In the genomic region with DNA sequence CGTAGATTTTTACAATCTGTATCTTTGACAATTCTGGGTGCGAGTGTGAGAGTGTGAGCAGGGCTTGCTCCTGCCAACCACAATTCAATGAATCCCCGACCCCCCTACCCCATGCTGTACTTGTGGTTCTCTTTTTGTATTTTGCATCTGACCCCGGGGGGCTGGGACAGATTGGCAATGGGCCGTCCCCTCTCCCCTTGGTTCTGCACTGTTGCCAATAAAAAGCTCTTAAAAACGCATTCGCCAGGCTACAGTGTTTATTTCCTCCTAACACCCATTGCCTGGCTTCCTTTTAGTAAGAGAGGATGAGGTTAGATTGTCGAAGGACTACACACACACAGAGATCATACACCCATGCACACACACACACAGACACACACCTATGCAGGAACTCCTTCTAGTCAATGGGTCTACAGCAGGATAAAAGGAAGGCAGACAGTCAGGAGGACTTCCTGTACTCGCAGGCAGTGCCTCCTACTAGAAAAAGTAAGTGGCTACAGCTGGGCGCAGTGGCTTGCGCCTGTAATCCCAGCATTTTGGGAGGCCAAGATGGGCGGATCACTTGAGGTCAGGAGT, we compare ENCODE assay signal across 15 cellular contexts. TPM values are rescaled to one million over a fixed set of nuclear protein-coding genes. Genes with fewer than 3 reads are reported as not detected.
DNase-seq lines count a peak whose midpoint lies in the region; ATAC-seq, FAIRE-seq and TF ChIP-seq lines count a peak whose summit lies in the region.
"Had no signal": no experiment of that assay in that cellular context is flagged by ENCODE, and none has a peak within 500 bp of the region (broad histone marks: within the 10 kb centered on the region; RNA-seq: fewer than 3 reads in every experiment).

No MANE protein-coding gene starts in this region.

- ATAC-seq in K562, result no peak
- ATAC-seq in memory B cell (ENCODE audit: low read depth), result peak; percentile 4
- no peak for ATAC-seq in GM18511 (IDR thresholded peaks at IDR 0.05; ENCODE audit: unreplicated experiment)
- no peak for ATAC-seq in HG02623 (IDR thresholded peaks at IDR 0.05; ENCODE audit: unreplicated experiment)
- ATAC-seq: psoas muscle, upper lobe of right lung had no signal

- H3K27me3 Mint-ChIP-seq in CD4-positive, alpha-beta memory T cell, result peaks cover 3 to 4% of the 10 kb centered on the region in 2 donors
- peaks cover 3% of the 10 kb centered on the region for H3K27me3 Mint-ChIP-seq in memory B cell

- H3K27me3 ChIP-seq in CD4-positive, alpha-beta memory T cell (ENCODE audit: insufficient read depth, low read length), result no peaks in the 10 kb centered on the region
- H3K27me3 ChIP-seq in K562 (ENCODE audit: control insufficient read depth in 2 of 2, insufficient read depth in 2 of 2, low read length in 2 of 2), result no peaks in the 10 kb centered on the region
- H3K27me3 ChIP-seq: Peyer's patch had no signal

- no peak for TF ChIP-seq RAD21 in K562 (CRISPR knock-in tag; conservative IDR thresholded peaks at IDR 0.05 in 1 of 2, IDR thresholded peaks at IDR 0.05 in 1 of 2)

- H4K20me1 ChIP-seq in K562 (replicated peaks; ENCODE audit: control insufficient read depth, insufficient read depth, low read length), result no peaks in the 10 kb centered on the region

- CTCF ChIA-PET in CD4-positive, alpha-beta memory T cell (lab: Charles Lee; ENCODE audit: partially characterized antibody), result interaction anchor here (16.8 kb wide), 1 partner anchor 37 kb away, joined by 487 read pairs; no protein-coding TSS in a partner anchor
- CTCF ChIA-PET in K562 (lab: Yijun Ruan, JAX; ENCODE audit: low intra/inter-chr PET ratio), result interaction anchor here (6.9 kb wide), 1 partner anchor 35 kb away, joined by 179 read pairs; no protein-coding TSS in a partner anchor

- POLR2A ChIA-PET in CD4-positive, alpha-beta memory T cell (lab: Charles Lee; ENCODE audit: partially characterized antibody), result interaction anchor here (5.6 kb wide), 1 partner anchor 35 kb away, joined by 202 read pairs; no protein-coding TSS in a partner anchor
- POLR2A ChIA-PET in K562 (lab: Yijun Ruan, JAX), result interaction anchor here (0.6 kb wide), 1 partner anchor 68 kb away, joined by 3 read pairs; no protein-coding TSS in a partner anchor

- no peaks in the 10 kb centered on the region for H3K36me3 ChIP-seq in CD4-positive, alpha-beta memory T cell (ENCODE audit: insufficient read depth, low read length)
- no peaks in the 10 kb centered on the region for H3K36me3 ChIP-seq in K562 (ENCODE audit: control insufficient read depth, insufficient read depth, low read length)
- H3K36me3 ChIP-seq: Peyer's patch, upper lobe of right lung had no signal

- H3K4me1 Mint-ChIP-seq in CD4-positive, alpha-beta memory T cell, result peaks cover 28 to 79% (median 39%) of the 10 kb centered on the region in 4 donors
- peaks cover 37% of the 10 kb centered on the region for H3K4me1 Mint-ChIP-seq in memory B cell

- H3K9me3 Mint-ChIP-seq in CD4-positive, alpha-beta memory T cell, result peaks cover 0 to 80% (median 0%) of the 10 kb centered on the region in 8 donors
- H3K9me3 Mint-ChIP-seq in memory B cell, result no peaks in the 10 kb centered on the region

- TF ChIP-seq CTCF in AG09319 (IDR thresholded peaks at IDR 0.05; ENCODE audit: low read depth, low read length), result no peak
- TF ChIP-seq CTCF in K562 (IDR thresholded peaks at IDR 0.05 in 2 of 3, conservative IDR thresholded peaks at IDR 0.05 in 1 of 3; ENCODE audit: insufficient read depth in 2 of 3, low read depth in 1 of 3, low read length in 3 of 3), result no peak

- FAIRE-seq in K562 (lab: Jason Lieb, UNC), result no peak

- peak overlapping the region in 6 of 7 donors; percentile 54 to 99 (median 90) for H3K27ac Mint-ChIP-seq in CD4-positive, alpha-beta memory T cell
- H3K27ac Mint-ChIP-seq in memory B cell, result peak overlapping the region; percentile 96

- intact Hi-C loops in CD4-positive, alpha-beta memory T cell (cut with micrococcal nuclease), result no loop called here
- intact Hi-C loops in K562 (cut with micrococcal nuclease), result no loop called here

- H3K4me1 ChIP-seq in CD4-positive, alpha-beta memory T cell (ENCODE audit: insufficient read depth, low read length), result peaks cover 21% of the 10 kb centered on the region
- peaks cover 14 to 24% of the 10 kb centered on the region in 2 experiments; a peak in 4 of 5 replicates for H3K4me1 ChIP-seq in K562 (replicated peaks in 1 of 2; ENCODE audit: control insufficient read depth in 2 of 2, insufficient read depth in 2 of 2, low read length in 2 of 2)

- TF ChIP-seq EP300 in K562 (IDR thresholded peaks at IDR 0.05; ENCODE audit: low read length), result no peak

- no peak overlapping the region; a peak in 1 of 4 replicates for H3K9ac ChIP-seq in K562 (ENCODE audit: insufficient read depth in 1 of 2, low read depth in 2 of 2, low read length in 2 of 2)

- TF ChIP-seq POLR2A in K562 (conservative IDR thresholded peaks at IDR 0.05), result no peak

- in situ Hi-C loops in K562 (cut with MboI), result loop anchor here (5.0 kb wide), 1 partner anchor 33 kb away; no protein-coding TSS in a partner anchor

- H2AFZ ChIP-seq in K562 (ENCODE audit: low read depth, low read length), result no peak overlapping the region

- no peak overlapping the region for H3K4me2 ChIP-seq in K562 (ENCODE audit: insufficient read depth, low read length)

- H3K27ac ChIP-seq in CD4-positive, alpha-beta memory T cell (ENCODE audit: low read depth, low read length), result no peak overlapping the region
- no peak overlapping the region for H3K27ac ChIP-seq in K562 (ENCODE audit: extremely low read depth, low read depth, low read length)
- H3K27ac ChIP-seq: Peyer's patch, psoas muscle, upper lobe of right lung had no signal

- DNase-seq in AG09319 (ENCODE audit: extremely low read depth, low read depth) (peak; percentile 14), K562 (ENCODE audit: extremely low read depth in 1 of 4, low spot score in 3 of 4) (no peak), memory B cell (ENCODE audit: low spot score in 2 of 2) (peak; percentile 51 to 61), Kasumi-1 (lab: John Stamatoyannopoulos, UW) (no peak)
- DNase-seq in CD4-positive, alpha-beta memory T cell, result peak in 2 of 5 donors; percentile 41 to 45
- DNase-seq: activated CD4-positive, CD25-positive, alpha-beta regulatory T cell treated with anti-CD3 and anti-CD28 coated beads, Interleukin-2, amount 50 U/mL, for 72 hours; C1 segment of cervical spinal cord; kidney glomerular epithelial cell; NCI-H1436 treated with DMSO at 0.1 percent for 48 hours; NCI-H524; Peyer's patch; psoas muscle; upper lobe of right lung had no signal

- H3K79me2 ChIP-seq in K562 (ENCODE audit: control insufficient read depth, insufficient read depth, low read length), result no peaks in the 10 kb centered on the region

- H3K9me3 ChIP-seq in CD4-positive, alpha-beta memory T cell (ENCODE audit: control insufficient read depth in 1 of 2, low read length in 2 of 2), result no peaks in the 10 kb centered on the region
- H3K9me3 ChIP-seq in K562 (replicated peaks; ENCODE audit: control insufficient read depth, insufficient read depth, low read depth, low read length), result no peaks in the 10 kb centered on the region
- H3K9me3 ChIP-seq: Peyer's patch, psoas muscle, upper lobe of right lung had no signal

- peaks cover 5 to 43% of the 10 kb centered on the region in 2 donors for H3K36me3 Mint-ChIP-seq in CD4-positive, alpha-beta memory T cell
- H3K36me3 Mint-ChIP-seq in memory B cell, result peaks cover 7% of the 10 kb centered on the region

- no peak overlapping the region for H3K4me3 ChIP-seq in CD4-positive, alpha-beta memory T cell (ENCODE audit: low read length in 2 of 2)
- H3K4me3 ChIP-seq in K562, result no peak overlapping the region
- H3K4me3 ChIP-seq: Peyer's patch, psoas muscle, upper lobe of right lung had no signal

- BruUV-seq in K562 (replicated peaks; lab: Mats Ljungman, UMichigan), result no TSS peak

- WGBS in K562 (ENCODE audit: insufficient coverage, low coverage, missing lambda C conversion rate), result 65% methylated on average over 12 of the region's 12 CpGs

- H3K9me1 ChIP-seq in K562 (ENCODE audit: control insufficient read depth, insufficient read depth, low read length), result no peaks in the 10 kb centered on the region

- H3K4me3 Mint-ChIP-seq in CD4-positive, alpha-beta memory T cell, result peak overlapping the region; percentile 2 to 75 (median 48)
- H3K4me3 Mint-ChIP-seq in memory B cell, result no peak overlapping the region

RNA-seq across cellular contexts. Expression of gene FOSB, which starts 7.2 kb away (rescaled TPM):
- total RNA-seq in CD4-positive, alpha-beta memory T cell, result 1 to 10 TPM; 4.2 to 4.7 TPM
- 10 to 100 TPM; 12.5 to 17.1 TPM for polyA plus RNA-seq in CD4-positive, alpha-beta memory T cell
- total RNA-seq in K562 (2011; cell fraction: chromatin; rRNA removed; ENCODE audit: low replicate concordance), result 2.1 and 8.8 TPM in 2 replicates
- 4.2 and 6.7 TPM in 2 replicates for total RNA-seq in K562 (2011; cell fraction: nucleolus; rRNA removed)
- 3.9 and 4.5 TPM in 2 replicates for total RNA-seq in K562 (2011; cell fraction: nucleoplasm; rRNA removed)
- total RNA-seq in K562 (2014; rRNA removed) (1.2 and 1.6 TPM in 2 replicates), K562 (2014; rRNA removed; fragmentation: Illumina TruSeq; extraction: Trizol) (0.73 TPM in 2 replicates), K562 (2015; rRNA removed; fragmentation: Illumina TruSeq; extraction: Trizol) (0.18 and 0.26 TPM in 2 replicates), K562 (2021) (2.4 and 2.7 TPM in 2 replicates)
- polyA plus RNA-seq in K562 (2011; rRNA removed) (0.25 and 0.27 TPM in 2 replicates), K562 (2014; fragmentation: Illumina TruSeq; extraction: Trizol) (1.2 and 1.4 TPM in 2 replicates), K562 (2014; fragmentation: Nextera tagmentation; extraction: Ambion mirVana) (under 1 TPM; 0.11 to 0.30 TPM), K562 (2014; rRNA removed) (0.93 and 2.9 TPM in 2 replicates)
- 0.32 and 0.52 TPM in 2 replicates for polyA plus RNA-seq in K562 (2011; cell fraction: cytosol; rRNA removed)
- polyA plus RNA-seq in K562 (2011; cell fraction: nucleus; rRNA removed), result 1.8 and 3.8 TPM in 2 replicates
- 0.76 and 1.3 TPM in 2 replicates for polyA plus RNA-seq in K562 (2012)
- polyA minus RNA-seq in K562 (2011; rRNA and poly(A)+ RNA removed), result 0.54 and 0.77 TPM in 2 replicates
- 0.55 and 0.76 TPM in 2 replicates for polyA minus RNA-seq in K562 (2011; cell fraction: cytosol; rRNA and poly(A)+ RNA removed)
- 2.8 and 3.6 TPM in 2 replicates for polyA minus RNA-seq in K562 (2011; cell fraction: nucleus; rRNA and poly(A)+ RNA removed)

RNA-seq across cellular contexts. Expression of gene RTN2, which starts 21.8 kb away (rescaled TPM):
- 1 to 10 TPM in 1 of 2 experiments, under 1 TPM in 1; 0.14 to 1.1 TPM for total RNA-seq in CD4-positive, alpha-beta memory T cell
- under 1 TPM in 1 of 2 donors, not detected in 1; 0.48 TPM for polyA plus RNA-seq in CD4-positive, alpha-beta memory T cell
- 9.6 and 30.7 TPM in 2 replicates for total RNA-seq in K562 (2011; cell fraction: chromatin; rRNA removed; ENCODE audit: low replicate concordance)
- total RNA-seq in K562 (2011; cell fraction: nucleolus; rRNA removed), result 33.3 and 36.9 TPM in 2 replicates
- 17.6 and 21.3 TPM in 2 replicates for total RNA-seq in K562 (2011; cell fraction: nucleoplasm; rRNA removed)
- total RNA-seq in K562 (2014; rRNA removed), result 9.3 and 20.1 TPM in 2 replicates
- total RNA-seq in K562 (2014; rRNA removed; fragmentation: Illumina TruSeq; extraction: Trizol), result 6.9 and 7.2 TPM in 2 replicates
- 7.2 and 8.3 TPM in 2 replicates for total RNA-seq in K562 (2015; rRNA removed; fragmentation: Illumina TruSeq; extraction: Trizol)
- total RNA-seq in K562 (2021), result 21.4 and 24.3 TPM in 2 replicates
- 14.1 and 23.1 TPM in 2 replicates for polyA plus RNA-seq in K562 (2011; rRNA removed)
- polyA plus RNA-seq in K562 (2011; cell fraction: cytosol; rRNA removed), result 28.2 and 40.0 TPM in 2 replicates
- 19.8 and 28.9 TPM in 2 replicates for polyA plus RNA-seq in K562 (2011; cell fraction: nucleus; rRNA removed)
- polyA plus RNA-seq in K562 (2012), result 30.4 and 54.3 TPM in 2 replicates
- 18.6 and 23.7 TPM in 2 replicates for polyA plus RNA-seq in K562 (2014; fragmentation: Illumina TruSeq; extraction: Trizol)
- polyA plus RNA-seq in K562 (2014; fragmentation: Nextera tagmentation; extraction: Ambion mirVana), result under 1 TPM; 0.53 to 0.69 TPM
- 12.3 and 18.7 TPM in 2 replicates for polyA plus RNA-seq in K562 (2014; rRNA removed)
- 7.4 and 8.3 TPM in 2 replicates for polyA minus RNA-seq in K562 (2011; rRNA and poly(A)+ RNA removed)
- 20.7 and 22.8 TPM in 2 replicates for polyA minus RNA-seq in K562 (2011; cell fraction: cytosol; rRNA and poly(A)+ RNA removed)
- 9.0 and 16.4 TPM in 2 replicates for polyA minus RNA-seq in K562 (2011; cell fraction: nucleus; rRNA and poly(A)+ RNA removed)

RNA-seq across cellular contexts. Expression of gene PPM1N, which starts 23.2 kb away (rescaled TPM):
- total RNA-seq in CD4-positive, alpha-beta memory T cell, result 1 to 10 TPM; 5.8 to 7.9 TPM
- 1 to 10 TPM; 3.7 to 4.0 TPM for polyA plus RNA-seq in CD4-positive, alpha-beta memory T cell
- total RNA-seq in K562 (2011; cell fraction: chromatin; rRNA removed; ENCODE audit: low replicate concordance), result 2.8 and 3.4 TPM in 2 replicates
- total RNA-seq in K562 (2011; cell fraction: nucleolus; rRNA removed), result 3.5 and 5.0 TPM in 2 replicates
- 2.3 and 3.4 TPM in 2 replicates for total RNA-seq in K562 (2011; cell fraction: nucleoplasm; rRNA removed)
- total RNA-seq in K562 (2014; rRNA removed), result 6.2 and 8.7 TPM in 2 replicates
- total RNA-seq in K562 (2014; rRNA removed; fragmentation: Illumina TruSeq; extraction: Trizol), result 5.4 and 6.1 TPM in 2 replicates
- 6.0 and 6.5 TPM in 2 replicates for total RNA-seq in K562 (2015; rRNA removed; fragmentation: Illumina TruSeq; extraction: Trizol)
- total RNA-seq in K562 (2021), result 6.4 and 7.6 TPM in 2 replicates
- 4.5 and 7.8 TPM in 2 replicates for polyA plus RNA-seq in K562 (2011; rRNA removed)
- 7.5 and 9.8 TPM in 2 replicates for polyA plus RNA-seq in K562 (2011; cell fraction: cytosol; rRNA removed)
- polyA plus RNA-seq in K562 (2011; cell fraction: nucleus; rRNA removed), result 7.9 and 8.8 TPM in 2 replicates
- polyA plus RNA-seq in K562 (2012), result 9.6 and 13.5 TPM in 2 replicates
- 8.5 and 10.4 TPM in 2 replicates for polyA plus RNA-seq in K562 (2014; fragmentation: Illumina TruSeq; extraction: Trizol)
- 10 to 100 TPM; 13.0 to 15.6 TPM for polyA plus RNA-seq in K562 (2014; fragmentation: Nextera tagmentation; extraction: Ambion mirVana)
- polyA plus RNA-seq in K562 (2014; rRNA removed), result 14.0 and 15.7 TPM in 2 replicates
- 1.2 and 1.8 TPM in 2 replicates for polyA minus RNA-seq in K562 (2011; rRNA and poly(A)+ RNA removed)
- 1.1 and 1.3 TPM in 2 replicates for polyA minus RNA-seq in K562 (2011; cell fraction: cytosol; rRNA and poly(A)+ RNA removed)
- 1.5 and 1.8 TPM in 2 replicates for polyA minus RNA-seq in K562 (2011; cell fraction: nucleus; rRNA and poly(A)+ RNA removed)

RNA-seq across cellular contexts. Expression of gene VASP, which starts 32.2 kb away (rescaled TPM):
- 10 to 100 TPM; 89.8 to 92.8 TPM for total RNA-seq in CD4-positive, alpha-beta memory T cell
- polyA plus RNA-seq in CD4-positive, alpha-beta memory T cell, result 10 to 100 TPM; 49.1 to 53.4 TPM
- total RNA-seq in K562 (2011; cell fraction: chromatin; rRNA removed; ENCODE audit: low replicate concordance), result 123 and 279 TPM in 2 replicates
- 127 and 148 TPM in 2 replicates for total RNA-seq in K562 (2011; cell fraction: nucleolus; rRNA removed)
- 106 and 127 TPM in 2 replicates for total RNA-seq in K562 (2011; cell fraction: nucleoplasm; rRNA removed)
- total RNA-seq in K562 (2014; rRNA removed) (207 and 522 TPM in 2 replicates), K562 (2014; rRNA removed; fragmentation: Illumina TruSeq; extraction: Trizol) (98.6 and 104 TPM in 2 replicates), K562 (2015; rRNA removed; fragmentation: Illumina TruSeq; extraction: Trizol) (112 and 114 TPM in 2 replicates), K562 (2021) (248 and 261 TPM in 2 replicates)
- polyA plus RNA-seq in K562 (2011; rRNA removed) (92.0 and 102 TPM in 2 replicates), K562 (2014; fragmentation: Illumina TruSeq; extraction: Trizol) (169 and 182 TPM in 2 replicates), K562 (2014; fragmentation: Nextera tagmentation; extraction: Ambion mirVana) (10 to 100 TPM; 16.7 to 22.6 TPM), K562 (2014; rRNA removed) (148 and 251 TPM in 2 replicates)
- polyA plus RNA-seq in K562 (2011; cell fraction: cytosol; rRNA removed), result 80.7 and 337 TPM in 2 replicates
- polyA plus RNA-seq in K562 (2011; cell fraction: nucleus; rRNA removed), result 119 and 149 TPM in 2 replicates
- 109 and 183 TPM in 2 replicates for polyA plus RNA-seq in K562 (2012)
- polyA minus RNA-seq in K562 (2011; rRNA and poly(A)+ RNA removed), result 55.1 and 66.5 TPM in 2 replicates
- polyA minus RNA-seq in K562 (2011; cell fraction: cytosol; rRNA and poly(A)+ RNA removed), result 131 and 134 TPM in 2 replicates
- polyA minus RNA-seq in K562 (2011; cell fraction: nucleus; rRNA and poly(A)+ RNA removed), result 72.3 and 93.4 TPM in 2 replicates

RNA-seq across cellular contexts. Expression of gene ERCC1, which starts 51.3 kb away (rescaled TPM):
- 10 to 100 TPM; 46.6 to 46.9 TPM for total RNA-seq in CD4-positive, alpha-beta memory T cell
- 10 to 100 TPM; 36.2 to 38.3 TPM for polyA plus RNA-seq in CD4-positive, alpha-beta memory T cell
- total RNA-seq in K562 (2011; cell fraction: chromatin; rRNA removed; ENCODE audit: low replicate concordance), result 39.0 and 101 TPM in 2 replicates
- total RNA-seq in K562 (2011; cell fraction: nucleolus; rRNA removed), result 64.0 and 74.7 TPM in 2 replicates
- 56.7 and 74.6 TPM in 2 replicates for total RNA-seq in K562 (2011; cell fraction: nucleoplasm; rRNA removed)
- total RNA-seq in K562 (2014; rRNA removed), result 87.1 and 89.4 TPM in 2 replicates
- total RNA-seq in K562 (2014; rRNA removed; fragmentation: Illumina TruSeq; extraction: Trizol), result 31.1 and 37.7 TPM in 2 replicates
- total RNA-seq in K562 (2015; rRNA removed; fragmentation: Illumina TruSeq; extraction: Trizol), result 49.9 and 57.3 TPM in 2 replicates
- 75.1 and 75.5 TPM in 2 replicates for total RNA-seq in K562 (2021)
- 60.0 and 67.5 TPM in 2 replicates for polyA plus RNA-seq in K562 (2011; rRNA removed)
- polyA plus RNA-seq in K562 (2011; cell fraction: cytosol; rRNA removed), result 85.4 and 165 TPM in 2 replicates
- polyA plus RNA-seq in K562 (2011; cell fraction: nucleus; rRNA removed), result 90.3 and 164 TPM in 2 replicates
- 61.5 and 139 TPM in 2 replicates for polyA plus RNA-seq in K562 (2012)
- 70.3 and 86.8 TPM in 2 replicates for polyA plus RNA-seq in K562 (2014; fragmentation: Illumina TruSeq; extraction: Trizol)
- polyA plus RNA-seq in K562 (2014; fragmentation: Nextera tagmentation; extraction: Ambion mirVana), result 10 to 100 TPM in 1 of 2 experiments, 1 to 10 TPM in 1; 9.3 to 17.0 TPM
- polyA plus RNA-seq in K562 (2014; rRNA removed), result 92.6 and 95.8 TPM in 2 replicates
- 19.6 and 33.4 TPM in 2 replicates for polyA minus RNA-seq in K562 (2011; rRNA and poly(A)+ RNA removed)
- polyA minus RNA-seq in K562 (2011; cell fraction: cytosol; rRNA and poly(A)+ RNA removed), result 57.8 and 74.6 TPM in 2 replicates
- 37.8 and 41.3 TPM in 2 replicates for polyA minus RNA-seq in K562 (2011; cell fraction: nucleus; rRNA and poly(A)+ RNA removed)

Comparison
In these comparisons a context has a peak if more than half of its experiments do, and no peak if none do; other contexts are left out.
1. DNase-seq: peak in AG09319 (single experiment) and memory B cell (2 of 2); none in K562 (0 of 4) and Kasumi-1 (0 of 2).